In the genomic region with DNA sequence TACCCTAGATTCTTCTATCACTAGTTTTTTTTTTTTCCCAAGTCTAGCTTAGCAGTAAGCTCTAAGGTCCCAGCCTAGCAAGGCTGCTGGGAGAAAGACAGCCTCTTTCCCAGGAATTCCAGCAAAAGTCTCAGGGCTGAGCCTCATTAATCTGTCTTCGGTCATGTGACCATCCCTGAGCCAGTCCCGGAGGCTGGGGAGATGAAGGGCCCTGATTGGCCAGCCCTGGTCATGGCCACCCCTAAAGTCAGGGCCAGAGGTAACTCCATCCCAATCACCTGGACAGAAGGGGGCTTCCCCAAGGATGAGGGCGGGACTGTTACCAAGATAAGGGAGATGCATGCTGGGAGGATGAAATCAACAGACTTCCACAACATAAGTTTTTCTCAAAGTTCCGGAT, we compare ENCODE assay signal across 32 cellular contexts. TPM values are rescaled to one million over a fixed set of nuclear protein-coding genes. Genes with fewer than 3 reads are reported as not detected.
DNase-seq lines count a peak whose midpoint lies in the region; ATAC-seq and TF ChIP-seq lines count a peak whose summit lies in the region.
"Had no signal": no experiment of that assay in that cellular context is flagged by ENCODE, and none has a peak within 500 bp of the region (broad histone marks: within the 10 kb centered on the region; RNA-seq: fewer than 3 reads in every experiment).

No MANE protein-coding gene starts in this region.

- H3K27ac Mint-ChIP-seq in endodermal cell, result no peak overlapping the region
- H3K27ac Mint-ChIP-seq: activated naive CD8-positive, alpha-beta T cell treated with anti-CD3 and anti-CD28 coated beads for 36 hours; activated T-helper 2 cell treated with anti-CD3 and anti-CD28 coated beads, Interferon-gamma antibody, Interleukin-2, Interleukin-4, amounts not matched to agents 10 μg/mL and 5 μg/mL and 100 μg/mL, durations not matched to agents 14 hours and 24 hours and 36 hours; CD8-positive, alpha-beta T cell; dendritic cell treated with granulocyte-macrophage colony-stimulating factor and Interleukin-4, amounts not matched to agents 40 ng/mL and 50 ng/mL, for 4 days; IgD-negative memory B cell had no signal

- H3K36me3 ChIP-seq in endodermal cell (ENCODE audit: control insufficient read depth, insufficient read depth, low read length), result no peaks in the 10 kb centered on the region
- H3K36me3 ChIP-seq in sigmoid colon, result no peaks in the 10 kb centered on the region
- H3K36me3 ChIP-seq: cardiac muscle cell, neutrophil, prostate gland, vagina had no signal

- no peak overlapping the region for H3K27ac ChIP-seq in endodermal cell (ENCODE audit: low read depth, low read length)
- H3K27ac ChIP-seq in sigmoid colon, result no peak overlapping the region
- H3K27ac ChIP-seq: 22Rv1, cardiac muscle cell, neutrophil, prostate gland, testis, vagina had no signal

- 93 to 100% methylated on average over 2 to 4 of the region's 4 CpGs for WGBS in endodermal cell (ENCODE audit: insufficient coverage in 1 of 2, insufficient read length in 1 of 2), 2 experiments
- 82 to 91% methylated on average over 4 of the region's 4 CpGs for WGBS in sigmoid colon, 2 donors

- 0 out of 3 replicates have a peak, but pooled peaks have one; percentile 22 for ATAC-seq in SK-N-SH treated with all-trans-retinoic acid at 6 μM for 48 hours
- ATAC-seq: CD8-positive, alpha-beta T cell; left lobe of liver had no signal

- H3K9me3 ChIP-seq in endodermal cell (ENCODE audit: control insufficient read depth, low read length), result no peaks in the 10 kb centered on the region
- no peaks in the 10 kb centered on the region for H3K9me3 ChIP-seq in sigmoid colon
- H3K9me3 ChIP-seq: neutrophil, prostate gland, testis, vagina had no signal

- no peak for TF ChIP-seq POLR2A in sigmoid colon (IDR thresholded peaks at IDR 0.05)

- H3K9ac ChIP-seq in endodermal cell (ENCODE audit: extremely low read depth, low read length, poor library complexity, severe bottlenecking), result no peak overlapping the region

- H3K9me3 Mint-ChIP-seq in endodermal cell, result no peaks in the 10 kb centered on the region
- H3K9me3 Mint-ChIP-seq: activated naive CD8-positive, alpha-beta T cell treated with anti-CD3 and anti-CD28 coated beads for 36 hours; activated T-helper 2 cell treated with anti-CD3 and anti-CD28 coated beads, Interferon-gamma antibody, Interleukin-2, Interleukin-4, amounts not matched to agents 10 μg/mL and 5 μg/mL and 100 μg/mL, durations not matched to agents 14 hours and 24 hours and 36 hours; CD8-positive, alpha-beta T cell; dendritic cell treated with granulocyte-macrophage colony-stimulating factor and Interleukin-4, amounts not matched to agents 40 ng/mL and 50 ng/mL, for 4 days; IgD-negative memory B cell had no signal

- H3K27me3 ChIP-seq in endodermal cell (ENCODE audit: control insufficient read depth, insufficient read depth, low read length, poor library complexity, severe bottlenecking) (no peaks in the 10 kb centered on the region), sigmoid colon (peaks cover 5 to 11% (median 10%) of the 10 kb centered on the region in 3 donors)
- H3K27me3 ChIP-seq: cardiac muscle cell, testis, vagina had no signal

- intact Hi-C loops in sigmoid colon (cut with DNase I), result no loop called here

- H3K4me1 Mint-ChIP-seq in endodermal cell, result peaks cover 20% of the 10 kb centered on the region

- H3K4me3 ChIP-seq in endodermal cell (ENCODE audit: low read length) (no peak overlapping the region), sigmoid colon (no peak overlapping the region)
- H3K4me3 ChIP-seq: cardiac muscle cell, prostate gland, testis, vagina had no signal

- H3K36me3 Mint-ChIP-seq in endodermal cell (ENCODE audit: low read depth), result no peaks in the 10 kb centered on the region
- H3K36me3 Mint-ChIP-seq: activated naive CD8-positive, alpha-beta T cell treated with anti-CD3 and anti-CD28 coated beads for 36 hours; CD8-positive, alpha-beta T cell; IgD-negative memory B cell had no signal

- TF ChIP-seq CTCF in endodermal cell (conservative IDR thresholded peaks at IDR 0.05) (no peak), sigmoid colon (IDR thresholded peaks at IDR 0.05) (no peak)

- TF ChIP-seq EP300 in sigmoid colon (IDR thresholded peaks at IDR 0.05), result no peak

- H3K4me1 ChIP-seq in endodermal cell (ENCODE audit: control insufficient read depth, insufficient read depth, low read length), result peaks cover 5% of the 10 kb centered on the region
- H3K4me1 ChIP-seq in sigmoid colon, result no peaks in the 10 kb centered on the region
- H3K4me1 ChIP-seq: prostate gland, testis, vagina had no signal

- peak; percentile 51 for DNase-seq in NCI-H82 (lab: John Stamatoyannopoulos, UW)
- no peak for DNase-seq in NCI-H82 treated with DMSO at 0.1 percent for 48 hours (lab: John Stamatoyannopoulos, UW; ENCODE audit: unreplicated experiment)
- DNase-seq in endodermal cell, result peak; percentile 68
- peak; percentile 18 for DNase-seq in sigmoid colon
- DNase-seq in stimulated activated naive CD4-positive, alpha-beta T cell (lab: John Stamatoyannopoulos, UW), result no peak
- DNase-seq in activated CD8-positive, alpha-beta memory T cell treated with anti-CD3 and anti-CD28 coated beads for 24 hours, result no peak
- no peak for DNase-seq in Ammon's horn (ENCODE audit: low spot score)
- DNase-seq: activated CD4-positive, alpha-beta T cell treated with anti-CD3 and anti-CD28 coated beads, Interleukin-2, amount 50 U/mL, for 48 hours; activated CD4-positive, CD25-positive, alpha-beta regulatory T cell; activated CD8-positive, alpha-beta memory T cell treated with anti-CD3 and anti-CD28 coated beads, Interleukin-2, amount 50 U/mL, for 48 hours; activated naive CD8-positive, alpha-beta T cell treated with anti-CD3 and anti-CD28 coated beads for 36 hours; AML-193; CD8-positive, alpha-beta T cell; hypothalamus; mesenchymal stem cell; NCI-H1105; NCI-H1930; NCI-H526; Right ventricle myocardium superior; stimulated activated CD4-positive, alpha-beta T cell treated with anti-CD3 and anti-CD28 coated beads, Interleukin-15, amount 100 ng/mL, for 24 hours; stimulated activated naive CD4-positive, alpha-beta T cell treated with Interleukin-2 at 50 U/mL for 16 hours; testis had no signal

- H3K4me3 Mint-ChIP-seq in endodermal cell, result no peak overlapping the region
- H3K4me3 Mint-ChIP-seq: activated naive CD8-positive, alpha-beta T cell treated with anti-CD3 and anti-CD28 coated beads for 36 hours; CD8-positive, alpha-beta T cell; dendritic cell treated with granulocyte-macrophage colony-stimulating factor and Interleukin-4, amounts not matched to agents 40 ng/mL and 50 ng/mL, for 4 days; IgD-negative memory B cell had no signal

- peaks cover 10% of the 10 kb centered on the region for H3K27me3 Mint-ChIP-seq in endodermal cell (ENCODE audit: insufficient read depth)

TF ChIP-seq in SK-N-SH treated with all-trans-retinoic acid at 6 μM for 48 hours, 23 proteins besides CTCF, POLR2A, EP300 and RAD21:
- TF ChIP-seq ZFP3 (CRISPR knock-in tag; IDR thresholded peaks at IDR 0.05) (no peak), TCF4 (CRISPR knock-in tag; IDR thresholded peaks at IDR 0.05; ENCODE audit: borderline replicate concordance) (no peak)
TF ChIP-seq in SK-N-SH treated with all-trans-retinoic acid at 6 μM for 48 hours: peak in this region for 0.

RNA-seq across cellular contexts. Expression of a gene that starts 43.3 kb away (rescaled TPM):
- 10 to 100 TPM; 33.3 to 34.9 TPM for total RNA-seq in endodermal cell
- 16.2 TPM for polyA plus RNA-seq in endodermal cell (2013, experiment 1 of 2)
- polyA plus RNA-seq in endodermal cell (2013, experiment 2 of 2), result 15.1 TPM
- 10 to 100 TPM in 1 of 4 donors, 1 to 10 TPM in 3; 2.3 to 13.8 (median 3.6) TPM for total RNA-seq in sigmoid colon
- polyA plus RNA-seq in sigmoid colon, result 1 to 10 TPM; 2.4 to 7.9 (median 4.4) TPM

Comparison
In these comparisons a context has a peak if more than half of its experiments do, and no peak if none do; other contexts are left out.
1. DNase-seq: peak in NCI-H82 (single experiment), endodermal cell (single experiment) and sigmoid colon (single experiment); none in NCI-H82 treated with DMSO at 0.1 percent for 48 hours (single experiment), stimulated activated naive CD4-positive, alpha-beta T cell (0 of 6), activated CD8-positive, alpha-beta memory T cell treated with anti-CD3 and anti-CD28 coated beads for 24 hours (single experiment) and Ammon's horn (single experiment).